Comparison of ENCODE assay signal across 9 cellular contexts in the genomic region with DNA sequence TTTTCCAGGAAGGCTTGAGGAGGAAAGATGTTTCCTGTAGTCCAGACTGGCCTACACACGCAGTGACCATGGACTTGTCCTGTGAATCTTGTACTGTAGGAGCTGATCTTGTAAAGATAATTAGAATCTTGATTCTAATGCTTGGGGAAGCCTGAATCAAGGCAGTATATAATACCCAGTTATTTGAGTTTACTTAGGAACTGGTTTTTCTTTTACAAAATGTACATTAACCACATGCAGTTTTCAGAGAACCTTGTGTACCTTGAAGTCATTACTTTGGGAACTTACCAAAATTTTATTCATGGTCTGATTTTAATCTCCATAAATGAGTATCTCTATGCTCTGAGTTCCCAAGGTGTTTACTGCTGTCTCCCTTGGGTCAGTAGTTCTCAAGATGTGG.
"Had no signal": no experiment of that assay in that cellular context is flagged by ENCODE, and none has a peak within 500 bp of the region (broad histone marks: within the 10 kb centered on the region; RNA-seq: fewer than 3 reads in every experiment).

No MANE protein-coding gene starts in this region.

- DNase-seq: H9, HCEC 1CT, HFFc6, KBM-7 had no signal

- FAIRE-seq: H1, H54, HepG2 had no signal

- H3K27ac ChIP-seq: HL-60 had no signal

- H3K4me3 ChIP-seq: GM23338 had no signal
